In the genomic region with DNA sequence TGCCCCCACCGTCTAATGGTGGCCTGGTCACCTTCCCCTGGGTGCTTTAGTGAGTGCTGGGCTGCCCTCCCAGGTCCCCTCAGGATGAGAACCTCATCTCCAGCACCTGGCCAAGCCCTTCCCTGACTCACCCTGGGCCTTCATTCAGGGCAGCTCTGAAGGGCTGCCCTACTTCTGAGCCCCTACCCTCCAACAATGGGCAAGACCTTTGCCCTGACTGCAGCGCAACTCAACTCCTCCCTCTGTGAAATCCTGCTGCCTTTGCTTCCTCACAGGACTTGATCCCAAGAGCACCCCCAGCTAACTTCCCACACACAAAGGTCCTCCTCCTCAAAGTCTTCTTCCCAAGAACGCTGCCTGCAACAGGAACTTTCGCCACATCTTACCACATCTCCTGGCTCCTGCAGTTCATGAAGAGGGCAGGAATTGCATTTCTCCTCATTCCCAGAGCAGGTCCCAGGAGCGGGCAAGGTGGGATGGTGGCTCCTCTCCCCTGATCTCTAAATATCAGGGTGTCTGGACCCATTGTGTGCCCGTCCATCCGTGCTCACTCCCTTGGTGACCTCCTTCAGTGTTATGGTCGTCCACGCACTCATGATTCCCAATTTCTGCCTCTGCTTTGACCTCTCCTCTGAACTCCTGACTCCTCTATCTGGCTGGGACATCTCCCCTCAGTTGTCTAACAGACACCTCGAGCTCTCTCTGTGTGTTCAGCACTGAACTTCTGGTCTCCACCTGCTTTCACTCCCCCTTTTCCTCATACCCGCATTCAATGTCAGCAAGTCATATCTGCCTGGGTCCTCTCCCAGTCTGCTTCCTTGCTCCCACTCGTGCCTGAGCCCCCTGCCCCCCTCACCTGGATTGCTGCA, we compare ENCODE assay signal across 28 cellular contexts. TPM values are rescaled to one million over a fixed set of nuclear protein-coding genes. Genes with fewer than 3 reads are reported as not detected.
"Had no signal": no experiment of that assay in that cellular context is flagged by ENCODE, and none has a peak within 500 bp of the region (broad histone marks: within the 10 kb centered on the region; RNA-seq: fewer than 3 reads in every experiment).

No MANE protein-coding gene starts in this region.

- H3K4me3 ChIP-seq: breast epithelium, esophagus squamous epithelium, left lung, lower lobe of right lung, pancreas, psoas muscle, thoracic aorta had no signal

- H3K27ac Mint-ChIP-seq: activated B cell treated with CpG ODN at 0.5 μM for 24 hours; activated CD8-positive, alpha-beta T cell treated with anti-CD3 and anti-CD28 coated beads for 36 hours; activated T-helper 17 cell treated with anti-CD3 and anti-CD28 coated beads, Interleukin-2, amount 50 U/mL, for 72 hours; dendritic cell treated with granulocyte-macrophage colony-stimulating factor and Interleukin-4, amounts not matched to agents 40 ng/mL and 50 ng/mL, for 4 days; natural killer cell; stimulated activated naive CD8-positive, alpha-beta T cell treated with anti-CD3 and anti-CD28 coated beads, Interleukin-15, Interleukin-2, amounts not matched to agents 100 ng/mL and 50 ng/mL, for 24 hours had no signal

- ATAC-seq: activated CD8-positive, alpha-beta T cell treated with anti-CD3 and anti-CD28 coated beads for 36 hours; activated T-cell treated with anti-CD3 and anti-CD28 coated beads, Interleukin-2, amount 50 U/mL, for 4 hours; activated T-helper 17 cell treated with anti-CD3 and anti-CD28 coated beads, Interleukin-2, amount 50 U/mL, for 72 hours; left lung; lower lobe of right lung; natural killer cell; pancreas; psoas muscle had no signal

- H3K27ac ChIP-seq: breast epithelium, epithelial cell of prostate, esophagus squamous epithelium, left lung, lower lobe of right lung, pancreas, psoas muscle, thoracic aorta had no signal

- H3K9me3 Mint-ChIP-seq: activated B cell treated with CpG ODN at 0.5 μM for 24 hours; activated T-cell treated with anti-CD3 and anti-CD28 coated beads, Interleukin-2, amount 50 U/mL, for 4 hours; activated T-helper 17 cell treated with anti-CD3 and anti-CD28 coated beads, Interleukin-2, amount 50 U/mL, for 72 hours; dendritic cell treated with granulocyte-macrophage colony-stimulating factor and Interleukin-4, amounts not matched to agents 40 ng/mL and 50 ng/mL, for 4 days; natural killer cell had no signal

- H3K4me1 Mint-ChIP-seq: activated B cell treated with CpG ODN at 0.5 μM for 24 hours; activated T-helper 17 cell treated with anti-CD3 and anti-CD28 coated beads, Interleukin-2, amount 50 U/mL, for 72 hours; central memory CD8-positive, alpha-beta T cell; natural killer cell had no signal

- DNase-seq: activated B cell treated with CpG ODN at 0.5 μM for 24 hours; activated CD4-positive, alpha-beta T cell treated with anti-CD3 and anti-CD28 coated beads, Interleukin-2, amount 50 U/mL, for 1 hour; activated CD8-positive, alpha-beta T cell treated with anti-CD3 and anti-CD28 coated beads for 36 hours; activated gamma-delta T cell treated with Interleukin-2 at 50 U/mL for 16 hours; activated naive CD4-positive, alpha-beta T cell treated with anti-CD3 and anti-CD28 coated beads, Interleukin-2, amount 50 U/mL, for 16 hours; activated T-cell treated with anti-CD3 and anti-CD28 coated beads, Interleukin-2, amount 50 U/mL, for 4 hours; amygdala; esophagus squamous epithelium; foreskin melanocyte; left lung; lower lobe of right lung; mesenchymal stem cell; natural killer cell; pancreas; psoas muscle; stimulated activated CD4-positive, alpha-beta T cell treated with anti-CD3 and anti-CD28 coated beads, Interleukin-2, amount 100 ng/mL, for 48 hours; T-helper 2 cell; trophoblast cell had no signal

- FAIRE-seq: islet of Langerhans, pancreas, urothelium cell line had no signal

- H3K4me1 ChIP-seq: breast epithelium, esophagus squamous epithelium, left lung, lower lobe of right lung, pancreas, psoas muscle had no signal

- H3K9me3 ChIP-seq: breast epithelium, esophagus squamous epithelium, left lung, lower lobe of right lung, pancreas, psoas muscle, thoracic aorta had no signal

- H3K27me3 ChIP-seq: breast epithelium, left lung, pancreas had no signal

- H3K36me3 Mint-ChIP-seq: natural killer cell had no signal

- H3K36me3 ChIP-seq: breast epithelium, esophagus squamous epithelium, left lung, lower lobe of right lung, pancreas, thoracic aorta had no signal

- H3K4me3 Mint-ChIP-seq: activated B cell treated with CpG ODN at 0.5 μM for 24 hours; activated CD8-positive, alpha-beta T cell treated with anti-CD3 and anti-CD28 coated beads for 36 hours; activated T-cell treated with anti-CD3 and anti-CD28 coated beads, Interleukin-2, amount 50 U/mL, for 4 hours; activated T-helper 17 cell treated with anti-CD3 and anti-CD28 coated beads, Interleukin-2, amount 50 U/mL, for 72 hours; central memory CD8-positive, alpha-beta T cell; dendritic cell treated with granulocyte-macrophage colony-stimulating factor and Interleukin-4, amounts not matched to agents 40 ng/mL and 50 ng/mL, for 4 days; natural killer cell; stimulated activated naive CD8-positive, alpha-beta T cell treated with anti-CD3 and anti-CD28 coated beads, Interleukin-15, Interleukin-2, amounts not matched to agents 100 ng/mL and 50 ng/mL, for 24 hours had no signal

RNA-seq across cellular contexts. Expression of a gene that starts 4.5 kb away (rescaled TPM):
- total RNA-seq: activated B cell treated with CpG ODN at 0.5 μM for 24 hours; activated T-cell treated with anti-CD3 and anti-CD28 coated beads, Interleukin-2, amount 50 U/mL, for 4 hours; lower lobe of right lung; mononuclear cell; natural killer cell had no signal
